ENCODE assay signal across 13 cellular contexts in genomic region chr18:49967171-49967570, GRCh38.
DNase-seq lines count a peak whose midpoint lies in the region; ATAC-seq and TF ChIP-seq lines count a peak whose summit lies in the region.
"Had no signal": no experiment of that assay in that cellular context is flagged by ENCODE, and none has a peak within 500 bp of the region (broad histone marks: within the 10 kb centered on the region; RNA-seq: fewer than 3 reads in every experiment).

No MANE protein-coding gene starts in this region.

- TF ChIP-seq CTCF in 22Rv1 (IDR thresholded peaks at IDR 0.05): no peak

- H3K27ac ChIP-seq in 22Rv1: peak overlapping the region; percentile 72
- H3K27ac ChIP-seq in CD8-positive, alpha-beta memory T cell (ENCODE audit: low read depth, low read length): no peak overlapping the region
- H3K27ac ChIP-seq: testis had no signal

- peak overlapping the region; percentile 39 for H3K9ac ChIP-seq in endocrine pancreas (ENCODE audit: control insufficient read depth, insufficient read depth, low read length)

- no peaks in the 10 kb centered on the region for H3K4me1 Mint-ChIP-seq in CD8-positive, alpha-beta memory T cell

- POLR2A ChIA-PET in CD8-positive, alpha-beta memory T cell (lab: Charles Lee): no interaction called here

- H3K36me3 Mint-ChIP-seq in CD8-positive, alpha-beta memory T cell: no peaks in the 10 kb centered on the region

- no peaks in the 10 kb centered on the region for H3K9me3 ChIP-seq in endocrine pancreas (ENCODE audit: control insufficient read depth, low read length)
- no peaks in the 10 kb centered on the region for H3K9me3 ChIP-seq in CD8-positive, alpha-beta memory T cell (ENCODE audit: low read length)
- H3K9me3 ChIP-seq: HAP-1, testis had no signal

- ATAC-seq in GM19452 (IDR thresholded peaks at IDR 0.05; ENCODE audit: unreplicated experiment) (peak; percentile 77), HG03159 (IDR thresholded peaks at IDR 0.05; ENCODE audit: unreplicated experiment) (peak; percentile 80)

- H3K27me3 Mint-ChIP-seq in CD8-positive, alpha-beta memory T cell: peaks cover 17 to 20% of the 10 kb centered on the region in 2 donors

- peak overlapping the region; percentile 59 for H3K4me3 ChIP-seq in endocrine pancreas (ENCODE audit: control insufficient read depth, insufficient read depth, low read length)
- no peak overlapping the region for H3K4me3 ChIP-seq in CD8-positive, alpha-beta memory T cell (ENCODE audit: low read length)
- H3K4me3 ChIP-seq: HAP-1, testis had no signal

- DNase-seq in GDM1 (lab: John Stamatoyannopoulos, UW) (no peak), inferior parietal cortex (ENCODE audit: extremely low spot score) (no peak), Kasumi-1 (lab: John Stamatoyannopoulos, UW) (no peak)
- no peak for DNase-seq in CD8-positive, alpha-beta memory T cell
- DNase-seq: NCI-H524; stimulated activated CD4-positive, alpha-beta T cell treated with anti-CD3 and anti-CD28 coated beads, Interleukin-4, amount 100 ng/mL, for 4 hours; testis had no signal

- H3K4me1 ChIP-seq in endocrine pancreas (ENCODE audit: control insufficient read depth, insufficient read depth, low read length): no peaks in the 10 kb centered on the region
- no peaks in the 10 kb centered on the region for H3K4me1 ChIP-seq in CD8-positive, alpha-beta memory T cell (ENCODE audit: insufficient read depth, low read length)
- H3K4me1 ChIP-seq: HAP-1, testis had no signal

- H3K27ac Mint-ChIP-seq in CD8-positive, alpha-beta memory T cell: no peak overlapping the region
- H3K27ac Mint-ChIP-seq: activated T-helper 1 cell treated with anti-CD3 and anti-CD28 coated beads, Interleukin-12 subunit alpha, Interleukin-12 subunit beta, Interleukin-2, Interleukin-4 antibody, amounts not matched to agents 30 ng/mL and 10 ng/mL and 1 ng/mL, durations not matched to agents 14 hours and 24 hours and 36 hours had no signal

- H3K27me3 ChIP-seq in endocrine pancreas (ENCODE audit: control insufficient read depth, insufficient read depth, low read length): no peaks in the 10 kb centered on the region
- H3K27me3 ChIP-seq in CD8-positive, alpha-beta memory T cell (ENCODE audit: insufficient read depth, low read length, poor library complexity, severe bottlenecking): no peaks in the 10 kb centered on the region
- H3K27me3 ChIP-seq: testis had no signal

- no peak overlapping the region for H3K4me3 Mint-ChIP-seq in CD8-positive, alpha-beta memory T cell
- H3K4me3 Mint-ChIP-seq: activated T-helper 1 cell treated with anti-CD3 and anti-CD28 coated beads, Interleukin-12 subunit alpha, Interleukin-12 subunit beta, Interleukin-2, Interleukin-4 antibody, amounts not matched to agents 30 ng/mL and 10 ng/mL and 1 ng/mL, durations not matched to agents 14 hours and 24 hours and 36 hours had no signal

- CTCF ChIA-PET in CD8-positive, alpha-beta memory T cell (lab: Charles Lee): no interaction called here

- no peaks in the 10 kb centered on the region for H3K9me3 Mint-ChIP-seq in CD8-positive, alpha-beta memory T cell
- H3K9me3 Mint-ChIP-seq: activated T-helper 1 cell treated with anti-CD3 and anti-CD28 coated beads, Interleukin-12 subunit alpha, Interleukin-12 subunit beta, Interleukin-2, Interleukin-4 antibody, amounts not matched to agents 30 ng/mL and 10 ng/mL and 1 ng/mL, durations not matched to agents 14 hours and 24 hours and 36 hours had no signal

- H3K36me3 ChIP-seq in endocrine pancreas (ENCODE audit: control insufficient read depth, insufficient read depth, low read length): no peaks in the 10 kb centered on the region
- H3K36me3 ChIP-seq in CD8-positive, alpha-beta memory T cell (ENCODE audit: insufficient read depth, low read length): no peaks in the 10 kb centered on the region
- H3K36me3 ChIP-seq: HAP-1 had no signal
